1 cellular context compared by ENCODE assay signal in the genomic region with DNA sequence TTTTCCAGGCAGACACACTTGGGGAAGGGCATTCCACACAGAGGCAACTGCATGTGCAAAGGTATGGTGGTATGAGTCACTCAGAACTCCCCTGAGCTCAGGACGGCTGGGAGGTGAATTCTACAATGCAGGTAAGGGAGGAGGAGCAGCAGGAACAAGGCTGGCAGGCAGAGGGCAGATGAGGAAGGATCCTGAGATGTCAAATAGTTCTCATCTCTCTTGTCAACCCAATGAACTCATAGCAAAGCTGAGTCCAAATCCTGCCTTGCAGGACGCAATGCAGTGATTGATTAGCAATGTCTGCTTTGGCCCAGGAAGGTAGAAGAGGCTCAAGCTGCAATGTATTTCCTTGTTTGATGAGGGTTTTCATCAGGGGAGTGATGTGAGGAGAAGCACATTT.
TF ChIP-seq lines count a peak whose summit lies in the region.

No MANE protein-coding gene starts in this region.

TF ChIP-seq in K562, 482 proteins besides CTCF, POLR2A, EP300 and RAD21 (continued from another document):
- TF ChIP-seq, protein P1, sequence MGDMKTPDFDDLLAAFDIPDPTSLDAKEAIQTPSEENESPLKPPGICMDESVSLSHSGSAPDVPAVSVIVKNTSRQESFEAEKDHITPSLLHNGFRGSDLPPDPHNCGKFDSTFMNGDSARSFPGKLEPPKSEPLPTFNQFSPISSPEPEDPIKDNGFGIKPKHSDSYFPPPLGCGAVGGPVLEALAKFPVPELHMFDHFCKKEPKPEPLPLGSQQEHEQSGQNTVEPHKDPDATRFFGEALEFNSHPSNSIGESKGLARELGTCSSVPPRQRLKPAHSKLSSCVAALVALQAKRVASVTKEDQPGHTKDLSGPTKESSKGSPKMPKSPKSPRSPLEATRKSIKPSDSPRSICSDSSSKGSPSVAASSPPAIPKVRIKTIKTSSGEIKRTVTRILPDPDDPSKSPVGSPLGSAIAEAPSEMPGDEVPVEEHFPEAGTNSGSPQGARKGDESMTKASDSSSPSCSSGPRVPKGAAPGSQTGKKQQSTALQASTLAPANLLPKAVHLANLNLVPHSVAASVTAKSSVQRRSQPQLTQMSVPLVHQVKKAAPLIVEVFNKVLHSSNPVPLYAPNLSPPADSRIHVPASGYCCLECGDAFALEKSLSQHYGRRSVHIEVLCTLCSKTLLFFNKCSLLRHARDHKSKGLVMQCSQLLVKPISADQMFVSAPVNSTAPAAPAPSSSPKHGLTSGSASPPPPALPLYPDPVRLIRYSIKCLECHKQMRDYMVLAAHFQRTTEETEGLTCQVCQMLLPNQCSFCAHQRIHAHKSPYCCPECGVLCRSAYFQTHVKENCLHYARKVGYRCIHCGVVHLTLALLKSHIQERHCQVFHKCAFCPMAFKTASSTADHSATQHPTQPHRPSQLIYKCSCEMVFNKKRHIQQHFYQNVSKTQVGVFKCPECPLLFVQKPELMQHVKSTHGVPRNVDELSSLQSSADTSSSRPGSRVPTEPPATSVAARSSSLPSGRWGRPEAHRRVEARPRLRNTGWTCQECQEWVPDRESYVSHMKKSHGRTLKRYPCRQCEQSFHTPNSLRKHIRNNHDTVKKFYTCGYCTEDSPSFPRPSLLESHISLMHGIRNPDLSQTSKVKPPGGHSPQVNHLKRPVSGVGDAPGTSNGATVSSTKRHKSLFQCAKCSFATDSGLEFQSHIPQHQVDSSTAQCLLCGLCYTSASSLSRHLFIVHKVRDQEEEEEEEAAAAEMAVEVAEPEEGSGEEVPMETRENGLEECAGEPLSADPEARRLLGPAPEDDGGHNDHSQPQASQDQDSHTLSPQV (IDR thresholded peaks at IDR 0.05): no peak
- TF ChIP-seq, protein P2, sequence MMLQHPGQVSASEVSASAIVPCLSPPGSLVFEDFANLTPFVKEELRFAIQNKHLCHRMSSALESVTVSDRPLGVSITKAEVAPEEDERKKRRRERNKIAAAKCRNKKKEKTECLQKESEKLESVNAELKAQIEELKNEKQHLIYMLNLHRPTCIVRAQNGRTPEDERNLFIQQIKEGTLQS (IDR thresholded peaks at IDR 0.05): no peak
- TF ChIP-seq, protein P2 (CRISPR knock-in tag; conservative IDR thresholded peaks at IDR 0.05): no peak
